8 cellular contexts compared by ENCODE assay signal in genomic region chr2:101518470-101519172, GRCh38. TPM values are rescaled to one million over a fixed set of nuclear protein-coding genes. Genes with fewer than 3 reads are reported as not detected.
DNase-seq lines count a peak whose midpoint lies in the region; ATAC-seq and TF ChIP-seq lines count a peak whose summit lies in the region.

No MANE protein-coding gene starts in this region.

- H3K4me3 ChIP-seq in Panc1 (ENCODE audit: low read depth in 2 of 2, low read length in 2 of 2): peak overlapping the region in 1 of 2 experiments; percentile 10; a peak in 1 of 4 replicates
- peak overlapping the region; percentile 31 for H3K4me3 ChIP-seq in osteoblast (ENCODE audit: insufficient read depth, low read length)
- H3K4me3 ChIP-seq in MM.1S (ENCODE audit: low read length): no peak overlapping the region

- H4K20me1 ChIP-seq in osteoblast (ENCODE audit: insufficient read depth, low read length) (no peaks in the 10 kb centered on the region), MM.1S (ENCODE audit: insufficient read depth, low read length) (no peaks in the 10 kb centered on the region)

- H3K4me2 ChIP-seq in osteoblast (ENCODE audit: insufficient read depth, low read length) (peak overlapping the region; percentile 77), MM.1S (ENCODE audit: low read depth, low read length) (no peak overlapping the region)

- no peaks in the 10 kb centered on the region for H3K36me3 ChIP-seq in Panc1 (ENCODE audit: control insufficient read depth, insufficient read depth, low read length)
- H3K36me3 ChIP-seq in osteoblast (ENCODE audit: insufficient read depth, low read length): no peaks in the 10 kb centered on the region
- H3K36me3 ChIP-seq in MM.1S (replicated peaks; ENCODE audit: insufficient read depth, low read length): no peaks in the 10 kb centered on the region

- H3K9me2 ChIP-seq in MM.1S (replicated peaks; ENCODE audit: insufficient read depth, low read length): no peaks in the 10 kb centered on the region

- H3K9ac ChIP-seq in MM.1S (ENCODE audit: low read length): no peak overlapping the region

- peak overlapping the region; percentile 75 for H2AFZ ChIP-seq in osteoblast (ENCODE audit: low read length)
- H2AFZ ChIP-seq in MM.1S (ENCODE audit: low read length): no peak overlapping the region

- H3K9me3 ChIP-seq in Panc1 (ENCODE audit: control insufficient read depth, insufficient read depth, low read depth, low read length): peaks cover 6% of the 10 kb centered on the region; the same call in 1 of the 2 replicates
- H3K9me3 ChIP-seq in osteoblast (ENCODE audit: low read depth, low read length): no peaks in the 10 kb centered on the region
- no peaks in the 10 kb centered on the region for H3K9me3 ChIP-seq in MM.1S (replicated peaks; ENCODE audit: insufficient read depth, low read length)

- H3K4me1 ChIP-seq in Panc1 (ENCODE audit: control insufficient read depth, insufficient read depth, low read length): peaks cover 7% of the 10 kb centered on the region; the same call in 1 of the 2 replicates
- peaks cover 54% of the 10 kb centered on the region for H3K4me1 ChIP-seq in osteoblast (ENCODE audit: insufficient read depth, low read length)
- no peaks in the 10 kb centered on the region for H3K4me1 ChIP-seq in MM.1S (ENCODE audit: low read length)

- H3K27ac ChIP-seq in Panc1 (ENCODE audit: low read length): no peak overlapping the region
- H3K27ac ChIP-seq in osteoblast (ENCODE audit: low read depth, low read length): peak overlapping the region; percentile 92
- H3K27ac ChIP-seq in MM.1S (ENCODE audit: low read length): no peak overlapping the region

- POLR2A ChIA-PET in Panc1 (lab: Charles Lee): no interaction called here

- intact Hi-C loops in Panc1 (cut with micrococcal nuclease; ENCODE audit: unreplicated experiment): loop anchor here (10.0 kb wide), 1 partner anchor 316 kb away; no protein-coding TSS in a partner anchor

- BruUV-seq in Panc1 (replicated peaks; lab: Mats Ljungman, UMichigan): no TSS peak

- peak; percentile 9 for DNase-seq in SIG-M5 treated with dmso at 0.1 percent for 504 hours (lab: John Stamatoyannopoulos, UW; ENCODE audit: unreplicated experiment)
- DNase-seq in SIG-M5 (lab: John Stamatoyannopoulos, UW): no peak
- no peak for DNase-seq in Panc1 (ENCODE audit: low read depth, low spot score)
- DNase-seq in fibroblast of peridontal ligament (ENCODE audit: extremely low read depth): peak; percentile 54
- DNase-seq in osteoblast (ENCODE audit: insufficient read length, low spot score, missing footprints): no peak
- DNase-seq in stimulated activated naive CD4-positive, alpha-beta T cell (lab: John Stamatoyannopoulos, UW): no peak
- DNase-seq in MM.1S: no peak

- H3K79me2 ChIP-seq in osteoblast (ENCODE audit: insufficient read depth, low read length) (no peaks in the 10 kb centered on the region), MM.1S (ENCODE audit: low read length) (no peaks in the 10 kb centered on the region)

- H3F3A ChIP-seq in MM.1S (ENCODE audit: insufficient read depth, low read length): no peaks in the 10 kb centered on the region

- CTCF ChIA-PET in Panc1 (lab: Charles Lee): no interaction called here

- TF ChIP-seq CTCF in Panc1 (IDR thresholded peaks at IDR 0.05) (peak; percentile 82), osteoblast (IDR thresholded peaks at IDR 0.05; ENCODE audit: extremely low read depth, low read depth, low read length) (peak; percentile 48), MM.1S (IDR thresholded peaks at IDR 0.05; ENCODE audit: low read length) (no peak)

- H3K27me3 ChIP-seq in Panc1 (ENCODE audit: control insufficient read depth, insufficient read depth, low read length) (no peaks in the 10 kb centered on the region), osteoblast (ENCODE audit: insufficient read depth, low read length) (no peaks in the 10 kb centered on the region), MM.1S (replicated peaks; ENCODE audit: insufficient read depth, low read length) (no peaks in the 10 kb centered on the region)

- peak; percentile 84 for ATAC-seq in Panc1
- no peak for ATAC-seq in HG03159 (IDR thresholded peaks at IDR 0.05; ENCODE audit: unreplicated experiment)

- in situ Hi-C loops in Panc1 (cut with HindIII; ENCODE audit: low pct_unique_long_range_greater_than_20kb, low sequenced_read_pairs): no loop called here

RNA-seq across cellular contexts. Expression of gene RFX8, which starts 43.7 kb away (rescaled TPM):
- total RNA-seq in Panc1 (2021; ENCODE audit: unreplicated experiment) (not detected), osteoblast (7.6 and 10.0 TPM in 2 replicates)
- not detected for polyA plus RNA-seq in Panc1 (2012; ENCODE audit: insufficient read length)

Comparison
In these comparisons a context has a peak if more than half of its experiments do, and no peak if none do; other contexts are left out.
1. DNase-seq: peak in SIG-M5 treated with dmso at 0.1 percent for 504 hours (single experiment) and fibroblast of peridontal ligament (single experiment); none in SIG-M5 (single experiment), Panc1 (single experiment), osteoblast (single experiment), stimulated activated naive CD4-positive, alpha-beta T cell (0 of 6) and MM.1S (single experiment).